Comparison of ENCODE assay signal across 25 cellular contexts in the genomic region with DNA sequence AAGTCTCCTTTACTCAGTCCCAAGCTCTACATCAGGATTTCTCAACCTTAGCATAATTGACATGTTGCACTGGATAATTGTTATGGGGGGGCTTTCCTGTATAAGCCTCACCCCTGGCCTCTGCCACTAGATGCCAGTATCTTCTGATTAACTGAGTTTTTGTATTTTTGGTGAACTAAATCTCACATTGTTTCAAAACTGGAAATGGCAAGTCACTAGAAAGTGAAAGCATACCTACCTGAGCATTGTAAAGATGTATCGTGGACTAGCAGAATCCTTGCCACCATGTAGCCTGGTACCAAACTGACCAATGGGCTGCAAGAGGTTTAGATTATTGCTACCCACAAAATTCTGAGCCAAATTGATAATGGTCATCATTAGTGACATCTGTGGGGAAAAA. TPM values are rescaled to one million over a fixed set of nuclear protein-coding genes. Genes with fewer than 3 reads are reported as not detected.
DNase-seq lines count a peak whose midpoint lies in the region; ATAC-seq and TF ChIP-seq lines count a peak whose summit lies in the region.
"Had no signal": no experiment of that assay in that cellular context is flagged by ENCODE, and none has a peak within 500 bp of the region (broad histone marks: within the 10 kb centered on the region; RNA-seq: fewer than 3 reads in every experiment).

No MANE protein-coding gene starts in this region.

- H4K20me1 ChIP-seq in SK-N-SH (ENCODE audit: insufficient read depth), result no peaks in the 10 kb centered on the region

- no peak overlapping the region for H3K27ac ChIP-seq in SK-N-SH (ENCODE audit: low read depth in 2 of 2, low read length in 1 of 2)
- H3K27ac ChIP-seq: 22Rv1; BLaER1 treated with 17β-estradiol and CSF1 and Interleukin-3, amounts not matched to agents 10 nM and 100 nM; dorsolateral prefrontal cortex; VCaP had no signal

- peaks cover 20% of the 10 kb centered on the region for H3K79me2 ChIP-seq in SK-N-SH (ENCODE audit: insufficient read depth)

- H3K36me3 Mint-ChIP-seq in T-cell, result no peaks in the 10 kb centered on the region
- H3K36me3 Mint-ChIP-seq in effector memory CD8-positive, alpha-beta T cell (ENCODE audit: insufficient read depth), result peaks cover 2% of the 10 kb centered on the region

- H3K9ac ChIP-seq in SK-N-SH, result no peak overlapping the region
- H3K9ac ChIP-seq: BLaER1 treated with 17β-estradiol and CSF1 and Interleukin-3, amounts not matched to agents 10 nM and 100 nM had no signal

- no peaks in the 10 kb centered on the region for H3K9me3 ChIP-seq in SK-N-SH
- H3K9me3 ChIP-seq: BLaER1 treated with 17β-estradiol and CSF1 and Interleukin-3, amounts not matched to agents 10 nM and 100 nM had no signal

- peaks cover 56 to 58% of the 10 kb centered on the region in 2 experiments for H3K36me3 ChIP-seq in SK-N-SH (replicated peaks in 1 of 2; ENCODE audit: control insufficient read depth in 1 of 2, insufficient read depth in 2 of 2, low read length in 1 of 2)

- H3K9me3 Mint-ChIP-seq in T-cell, result no peaks in the 10 kb centered on the region
- H3K9me3 Mint-ChIP-seq in effector memory CD8-positive, alpha-beta T cell, result no peaks in the 10 kb centered on the region

- no peaks in the 10 kb centered on the region for H3K9me2 ChIP-seq in SK-N-SH

- CTCF ChIA-PET in SK-N-SH (lab: Yijun Ruan, JAX) (interaction anchor here (0.9 to 3.0 kb wide), 6 partner anchors 12 to 131 kb away, joined by 4 to 18 read pairs (median 6); partner anchors contain the start of gene TOP2A), T-cell (lab: Charles Lee) (interaction anchor here (0.5 to 1.5 kb wide), 6 partner anchors 9 to 213 kb away, joined by 3 to 6 read pairs (median 4); no protein-coding TSS in a partner anchor)

- H3K27me3 Mint-ChIP-seq in T-cell, result no peaks in the 10 kb centered on the region
- H3K27me3 Mint-ChIP-seq in effector memory CD8-positive, alpha-beta T cell, result no peaks in the 10 kb centered on the region

- no peak for TF ChIP-seq POLR2A in GM18505 (IDR thresholded peaks at IDR 0.05; ENCODE audit: borderline replicate concordance, extremely low read depth, insufficient read depth, insufficient read length)

- no peaks in the 10 kb centered on the region; a peak in 1 of 4 replicates for H3K4me1 ChIP-seq in SK-N-SH (ENCODE audit: control insufficient read depth in 1 of 2, insufficient read depth in 2 of 2, low read depth in 1 of 2, low read length in 1 of 2)
- H3K4me1 ChIP-seq: BLaER1 treated with 17β-estradiol and CSF1 and Interleukin-3, amounts not matched to agents 10 nM and 100 nM had no signal

- peaks cover 14 to 30% (median 23%) of the 10 kb centered on the region in 3 donors for H3K4me1 Mint-ChIP-seq in T-cell
- peaks cover 4% of the 10 kb centered on the region in 2 donors for H3K4me1 Mint-ChIP-seq in effector memory CD8-positive, alpha-beta T cell (ENCODE audit: low read depth in 2 of 2)

- no peak overlapping the region; a peak in 1 of 4 replicates for H3K4me3 ChIP-seq in SK-N-SH (ENCODE audit: low read depth in 2 of 2, low read length in 1 of 2)
- peak overlapping the region; percentile 8; the same call in 1 of the 2 replicates for H3K4me3 ChIP-seq in AG10803 (ENCODE audit: low read length)
- H3K4me3 ChIP-seq: BLaER1 treated with 17β-estradiol and CSF1 and Interleukin-3, amounts not matched to agents 10 nM and 100 nM; dorsolateral prefrontal cortex had no signal

- WGBS in SK-N-SH (ENCODE audit: low lambda C conversion rate), result 100% methylated on average over 1 of the region's 1 CpG

- no peak overlapping the region for H2AFZ ChIP-seq in SK-N-SH (ENCODE audit: low read depth)

- H3K4me2 ChIP-seq in SK-N-SH, result no peak overlapping the region
- H3K4me2 ChIP-seq: BLaER1 treated with 17β-estradiol and CSF1 and Interleukin-3, amounts not matched to agents 10 nM and 100 nM had no signal

- peak overlapping the region; percentile 15 to 67 (median 39) for H3K4me3 Mint-ChIP-seq in T-cell
- H3K4me3 Mint-ChIP-seq in effector memory CD8-positive, alpha-beta T cell, result peak overlapping the region; percentile 53 to 66

- no peak for ATAC-seq in SK-N-SH treated with all-trans-retinoic acid at 6 μM for 48 hours
- ATAC-seq in T-cell (replicated peaks in 1 of 4), result peak; percentile 32 to 75 (median 62)
- peak; percentile 52 for ATAC-seq in effector memory CD8-positive, alpha-beta T cell (replicated peaks)
- ATAC-seq in GM18505 (IDR thresholded peaks at IDR 0.05; ENCODE audit: unreplicated experiment), result no peak
- ATAC-seq: Right ventricle myocardium inferior had no signal

- no peak for TF ChIP-seq EP300 in SK-N-SH (IDR thresholded peaks at IDR 0.05; ENCODE audit: borderline replicate concordance in 1 of 2, low read depth in 1 of 2, low read length in 1 of 2)

- DNase-seq in SK-N-SH (no peak), AG10803 (ENCODE audit: low read depth) (no peak), T-cell (peak in 2 of 34 experiments; percentile 6 to 13), NCI-H345 treated with DMSO at 0.1 percent for 48 hours (lab: John Stamatoyannopoulos, UW; ENCODE audit: unreplicated experiment) (no peak), NCI-H187 (lab: John Stamatoyannopoulos, UW) (no peak)
- no peak for DNase-seq in effector memory CD8-positive, alpha-beta T cell
- DNase-seq: activated effector memory CD4-positive, alpha-beta T cell treated with Interleukin-2 at 50 U/mL for 16 hours; amygdala; DMS 273 treated with DMSO at 0.1 percent for 48 hours; dorsolateral prefrontal cortex; MM.1S; NCI-H774; occipital lobe; stimulated activated CD4-positive, alpha-beta T cell treated with anti-CD3 and anti-CD28 coated beads, Interleukin-12 subunit alpha, Interleukin-12 subunit beta, amount 100 ng/mL, for 4 hours; substantia nigra had no signal

- H3F3A ChIP-seq in SK-N-SH (replicated peaks; ENCODE audit: insufficient read depth), result peaks cover 60% of the 10 kb centered on the region

- TF ChIP-seq RAD21 in SK-N-SH (IDR thresholded peaks at IDR 0.05; ENCODE audit: low read length), result no peak

- no peaks in the 10 kb centered on the region for H3K27me3 ChIP-seq in SK-N-SH (ENCODE audit: insufficient read depth)
- H3K27me3 ChIP-seq: BLaER1 treated with 17β-estradiol and CSF1 and Interleukin-3, amounts not matched to agents 10 nM and 100 nM had no signal

- TF ChIP-seq CTCF in SK-N-SH (IDR thresholded peaks at IDR 0.05) (peak; percentile 28), AG10803 (conservative IDR thresholded peaks at IDR 0.05; ENCODE audit: low read length) (peak; percentile 13)

- peak overlapping the region; percentile 17 to 64 for H3K27ac Mint-ChIP-seq in T-cell
- H3K27ac Mint-ChIP-seq in effector memory CD8-positive, alpha-beta T cell, result peak overlapping the region; percentile 2 to 36

- POLR2A ChIA-PET in SK-N-SH (lab: Yijun Ruan, JAX) (no interaction called here), T-cell (lab: Charles Lee) (interaction anchor here (0.6 to 1.3 kb wide), 3 partner anchors 13 to 243 kb away, joined by 3 to 4 read pairs (median 3); no protein-coding TSS in a partner anchor)

TF ChIP-seq in SK-N-SH, 30 proteins besides CTCF, POLR2A, EP300 and RAD21 (continues in another document):
- TF ChIP-seq, protein P1, sequence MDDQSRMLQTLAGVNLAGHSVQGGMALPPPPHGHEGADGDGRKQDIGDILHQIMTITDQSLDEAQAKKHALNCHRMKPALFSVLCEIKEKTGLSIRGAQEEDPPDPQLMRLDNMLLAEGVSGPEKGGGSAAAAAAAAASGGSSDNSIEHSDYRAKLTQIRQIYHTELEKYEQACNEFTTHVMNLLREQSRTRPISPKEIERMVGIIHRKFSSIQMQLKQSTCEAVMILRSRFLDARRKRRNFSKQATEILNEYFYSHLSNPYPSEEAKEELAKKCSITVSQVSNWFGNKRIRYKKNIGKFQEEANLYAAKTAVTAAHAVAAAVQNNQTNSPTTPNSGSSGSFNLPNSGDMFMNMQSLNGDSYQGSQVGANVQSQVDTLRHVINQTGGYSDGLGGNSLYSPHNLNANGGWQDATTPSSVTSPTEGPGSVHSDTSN (IDR thresholded peaks at IDR 0.05), result no peak
- no peak for TF ChIP-seq TCF12 (IDR thresholded peaks at IDR 0.05)

TF ChIP-seq in SK-N-SH treated with all-trans-retinoic acid at 6 μM for 48 hours, 23 proteins besides CTCF, POLR2A, EP300 and RAD21 (continues in another document):
- TF ChIP-seq PPARA (CRISPR knock-in tag; IDR thresholded peaks at IDR 0.05; ENCODE audit: borderline replicate concordance) (no peak), TCF4 (CRISPR knock-in tag; IDR thresholded peaks at IDR 0.05; ENCODE audit: borderline replicate concordance) (no peak), BACH2 (CRISPR knock-in tag; IDR thresholded peaks at IDR 0.05; ENCODE audit: borderline replicate concordance) (no peak), ARNTL (CRISPR knock-in tag; IDR thresholded peaks at IDR 0.05; ENCODE audit: borderline replicate concordance, low read depth) (no peak), RARB (CRISPR knock-in tag; IDR thresholded peaks at IDR 0.05) (no peak), OSR1 (CRISPR knock-in tag; IDR thresholded peaks at IDR 0.05) (no peak), ZC3H10 (CRISPR knock-in tag; IDR thresholded peaks at IDR 0.05) (no peak)
- TF ChIP-seq, protein P2, sequence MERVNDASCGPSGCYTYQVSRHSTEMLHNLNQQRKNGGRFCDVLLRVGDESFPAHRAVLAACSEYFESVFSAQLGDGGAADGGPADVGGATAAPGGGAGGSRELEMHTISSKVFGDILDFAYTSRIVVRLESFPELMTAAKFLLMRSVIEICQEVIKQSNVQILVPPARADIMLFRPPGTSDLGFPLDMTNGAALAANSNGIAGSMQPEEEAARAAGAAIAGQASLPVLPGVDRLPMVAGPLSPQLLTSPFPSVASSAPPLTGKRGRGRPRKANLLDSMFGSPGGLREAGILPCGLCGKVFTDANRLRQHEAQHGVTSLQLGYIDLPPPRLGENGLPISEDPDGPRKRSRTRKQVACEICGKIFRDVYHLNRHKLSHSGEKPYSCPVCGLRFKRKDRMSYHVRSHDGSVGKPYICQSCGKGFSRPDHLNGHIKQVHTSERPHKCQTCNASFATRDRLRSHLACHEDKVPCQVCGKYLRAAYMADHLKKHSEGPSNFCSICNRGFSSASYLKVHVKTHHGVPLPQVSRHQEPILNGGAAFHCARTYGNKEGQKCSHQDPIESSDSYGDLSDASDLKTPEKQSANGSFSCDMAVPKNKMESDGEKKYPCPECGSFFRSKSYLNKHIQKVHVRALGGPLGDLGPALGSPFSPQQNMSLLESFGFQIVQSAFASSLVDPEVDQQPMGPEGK (CRISPR knock-in tag; IDR thresholded peaks at IDR 0.05; ENCODE audit: borderline replicate concordance), result no peak

RNA-seq across cellular contexts. Expression of gene TOP2A, which starts 15.0 kb away (rescaled TPM):
- 20.6 and 23.2 TPM in 2 replicates for polyA plus RNA-seq in SK-N-SH (2012; rRNA removed)
- 31.8 and 42.2 TPM in 2 replicates for polyA plus RNA-seq in SK-N-SH (2012; cell fraction: cytosol; rRNA removed)
- polyA plus RNA-seq in SK-N-SH (2012; cell fraction: nucleus; rRNA removed), result 11.8 and 25.8 TPM in 2 replicates
- 1 to 10 TPM; 2.3 to 4.2 (median 2.7) TPM for total RNA-seq in T-cell

RNA-seq across cellular contexts. Expression of gene GJD3, which starts 38.1 kb away (rescaled TPM):
- not detected in 2 replicates for polyA plus RNA-seq in SK-N-SH (2012; rRNA removed)
- not detected in 2 replicates for polyA plus RNA-seq in SK-N-SH (2012; cell fraction: cytosol; rRNA removed)
- polyA plus RNA-seq in SK-N-SH (2012; cell fraction: nucleus; rRNA removed), result not detected in 2 replicates
- total RNA-seq in T-cell, result not detected
- total RNA-seq: kidney epithelial cell; OCI-LY7; T-helper 1 cell treated with Interleukin-12 subunit alpha and Interleukin-12 subunit beta and Interleukin-4 antibody, amounts not matched to agents 30 ng/mL and 1 ng/mL, for 36 hours; urinary bladder had no signal

RNA-seq across cellular contexts. Expression of gene IGFBP4, which starts 40.6 kb away (rescaled TPM):
- 101 and 128 TPM in 2 replicates for polyA plus RNA-seq in SK-N-SH (2012; rRNA removed)
- polyA plus RNA-seq in SK-N-SH (2012; cell fraction: cytosol; rRNA removed), result 92.5 and 132 TPM in 2 replicates
- polyA plus RNA-seq in SK-N-SH (2012; cell fraction: nucleus; rRNA removed), result 60.9 and 69.1 TPM in 2 replicates
- total RNA-seq in T-cell, result 10 to 100 TPM in 3 of 5 donors, 1 to 10 TPM in 2; 4.0 to 12.3 (median 11.3) TPM
- total RNA-seq: OCI-LY7 had no signal

Comparison
In these comparisons a context has a peak if more than half of its experiments do, and no peak if none do; other contexts are left out.
1. ATAC-seq: peak in T-cell (4 of 4) and effector memory CD8-positive, alpha-beta T cell (single experiment); none in SK-N-SH treated with all-trans-retinoic acid at 6 μM for 48 hours (single experiment) and GM18505 (single experiment).